ENCODE assay signal across 8 cellular contexts in the genomic region with DNA sequence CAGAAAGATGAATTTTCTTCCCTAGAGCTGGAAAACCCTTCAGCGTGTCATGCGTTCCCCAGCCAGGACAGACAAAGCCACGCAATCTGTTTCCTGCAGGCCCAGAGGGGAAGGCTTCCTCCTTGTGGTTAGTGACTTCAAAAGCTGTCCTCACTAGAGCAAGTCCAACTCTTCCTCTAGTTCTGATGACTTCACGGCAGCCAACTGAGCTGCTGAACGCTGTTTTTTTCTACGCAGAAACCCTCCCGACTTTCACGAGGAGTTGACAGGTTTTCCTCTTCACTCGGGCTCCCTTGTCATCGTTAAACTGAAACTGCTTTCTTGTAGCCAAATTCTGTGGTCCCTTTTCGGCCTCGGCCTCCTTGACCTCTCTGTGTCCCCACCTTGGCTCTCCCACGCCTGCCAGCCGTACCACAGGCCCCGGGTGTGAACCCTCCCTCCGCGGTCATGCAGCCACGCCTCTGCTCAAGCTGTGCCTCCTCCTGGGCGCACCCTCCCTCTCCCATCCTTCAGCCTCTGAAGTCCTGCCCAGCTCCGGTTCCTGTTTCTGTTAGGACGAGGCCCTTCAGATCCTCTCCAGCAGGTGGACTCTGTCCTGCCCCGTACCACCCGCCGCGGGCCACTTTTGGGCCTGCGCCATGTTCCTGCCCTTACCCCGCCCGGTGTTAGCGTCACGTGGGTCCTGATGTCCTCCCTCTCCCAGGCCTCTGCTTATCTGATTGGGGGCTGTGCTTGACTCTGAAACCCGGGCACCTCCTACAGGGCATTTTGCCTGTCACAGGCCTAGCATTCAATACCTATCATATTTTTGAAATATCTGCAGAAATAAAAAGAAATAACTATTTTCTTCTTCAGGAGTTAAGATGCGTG. TPM values are rescaled to one million over a fixed set of nuclear protein-coding genes. Genes with fewer than 3 reads are reported as not detected.
A peak's percentile ranks its signal among the peaks of the same experiment; 100 is the strongest.
DNase-seq lines count a peak whose midpoint lies in the region; ATAC-seq, FAIRE-seq and TF ChIP-seq lines count a peak whose summit lies in the region.

No MANE protein-coding gene starts in this region.

- no peaks in the 10 kb centered on the region for H3K27me3 Mint-ChIP-seq in activated naive CD4-positive, alpha-beta T cell treated with anti-CD3 and anti-CD28 coated beads, Interleukin-2, amount 50 U/mL, for 24 hours

- peak; percentile 99 for DNase-seq in DMS53 (lab: John Stamatoyannopoulos, UW)
- peak; percentile 68 for DNase-seq in HuH-7.5 (ENCODE audit: low spot score)
- DNase-seq in SK-N-DZ (ENCODE audit: low spot score) = peak; percentile 96
- peak; percentile 13 to 75 (median 49) for DNase-seq in head of caudate nucleus
- DNase-seq in prostate gland (ENCODE audit: low spot score) = peak; percentile 91
- peak; percentile 98 for DNase-seq in urothelium cell line (ENCODE audit: low spot score)

- H3K9me3 Mint-ChIP-seq in activated naive CD4-positive, alpha-beta T cell treated with anti-CD3 and anti-CD28 coated beads, Interleukin-2, amount 50 U/mL, for 24 hours = no peaks in the 10 kb centered on the region

- no peaks in the 10 kb centered on the region for H3K27me3 ChIP-seq in prostate gland (replicated peaks; ENCODE audit: insufficient read depth)

- peak overlapping the region; percentile 89 for H3K27ac Mint-ChIP-seq in activated naive CD4-positive, alpha-beta T cell treated with anti-CD3 and anti-CD28 coated beads, Interleukin-2, amount 50 U/mL, for 24 hours

- TF ChIP-seq CTCF in prostate gland (IDR thresholded peaks at IDR 0.05) = peak in 3 of 4 experiments; percentile 49 to 85 (median 81)

- peak overlapping the region; percentile 6 to 17 for H3K4me3 ChIP-seq in prostate gland

- H3K27ac ChIP-seq in prostate gland = peak overlapping the region; percentile 84 to 90

- no peaks in the 10 kb centered on the region for H3K36me3 ChIP-seq in prostate gland

- peak; percentile 87 for ATAC-seq in GM21526 (IDR thresholded peaks at IDR 0.05; ENCODE audit: low FRiP score, unreplicated experiment)

- peak; percentile 91 for FAIRE-seq in urothelium cell line (lab: Jason Lieb, UNC)

- H3K4me1 ChIP-seq in prostate gland (replicated peaks) = peaks cover 10% of the 10 kb centered on the region

- intact Hi-C loops in head of caudate nucleus (cut with DNase I) = no loop called here
- intact Hi-C loops in prostate gland (cut with DNase I) = loop anchor here (2.0 to 10.0 kb wide), 3 partner anchors 34 to 268 kb away; no protein-coding TSS in a partner anchor

- peak overlapping the region; percentile 92 for H3K4me3 Mint-ChIP-seq in activated naive CD4-positive, alpha-beta T cell treated with anti-CD3 and anti-CD28 coated beads, Interleukin-2, amount 50 U/mL, for 24 hours

- H3K36me3 Mint-ChIP-seq in activated naive CD4-positive, alpha-beta T cell treated with anti-CD3 and anti-CD28 coated beads, Interleukin-2, amount 50 U/mL, for 24 hours = no peaks in the 10 kb centered on the region

- 9% methylated on average over 32 of the region's 32 CpGs for WGBS in prostate gland

- H3K9me3 ChIP-seq in prostate gland = no peaks in the 10 kb centered on the region

- peaks cover 53% of the 10 kb centered on the region for H3K4me1 Mint-ChIP-seq in activated naive CD4-positive, alpha-beta T cell treated with anti-CD3 and anti-CD28 coated beads, Interleukin-2, amount 50 U/mL, for 24 hours

- no peak for TF ChIP-seq POLR2A in prostate gland (IDR thresholded peaks at IDR 0.05)

RNA-seq across cellular contexts. Expression of a gene that starts 39.3 kb away (rescaled TPM):
- polyA plus RNA-seq in SK-N-DZ (2014; cell fraction: cytosol; rRNA removed) = 22.8 and 23.2 TPM in 2 replicates
- polyA plus RNA-seq in SK-N-DZ (2014; cell fraction: nucleus; rRNA removed) = 8.9 and 11.5 TPM in 2 replicates
- 10 to 100 TPM; 96.3 to 99.2 TPM for total RNA-seq in prostate gland

Comparison
In these comparisons a context has a peak if more than half of its experiments do, and no peak if none do; other contexts are left out.
1. Peak in every context shown above with its lines: DNase-seq, ATAC-seq, H3K4me3 ChIP-seq and H3K27ac ChIP-seq.
2. DNase-seq: peak in every context shown above with its lines; median percentile 99 in DMS53; 98 in urothelium cell line; 96 in SK-N-DZ; 91 in prostate gland; 68 in HuH-7.5; 49 in head of caudate nucleus.